Comparison of ENCODE assay signal across 16 cellular contexts in the genomic region with DNA sequence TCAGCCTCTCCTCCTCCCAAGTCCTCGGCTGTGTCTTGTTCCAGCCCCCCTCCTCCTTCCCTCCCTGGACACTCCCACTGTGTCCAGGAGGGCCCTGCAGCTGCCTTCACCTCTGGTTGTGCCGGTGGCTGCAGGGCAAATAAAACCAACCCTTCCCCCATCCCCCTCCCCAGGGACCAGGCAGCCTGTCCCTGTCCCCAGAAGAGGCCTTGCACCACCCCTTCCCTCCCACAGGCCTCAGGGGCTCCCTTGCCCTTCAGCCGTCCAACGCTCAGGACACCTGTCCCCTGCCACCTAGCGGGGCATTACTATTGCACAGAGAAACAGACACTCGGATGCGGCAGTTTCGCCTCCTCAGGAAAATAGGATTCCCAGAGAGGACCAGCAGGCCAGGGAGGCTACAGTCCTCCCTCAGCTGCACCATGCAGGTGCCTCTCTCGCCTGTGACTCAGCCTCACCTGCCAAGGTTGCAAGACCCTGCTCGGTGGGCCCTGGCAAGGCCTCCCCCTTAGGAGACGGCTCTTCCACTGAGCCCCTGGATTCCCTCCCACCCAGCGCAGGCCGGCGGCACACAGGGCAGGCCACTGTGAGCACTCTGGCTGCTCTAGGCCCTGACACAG. TPM values are rescaled to one million over a fixed set of nuclear protein-coding genes. Genes with fewer than 3 reads are reported as not detected.
A peak's percentile ranks its signal among the peaks of the same experiment; 100 is the strongest.
DNase-seq lines count a peak whose midpoint lies in the region; ATAC-seq and TF ChIP-seq lines count a peak whose summit lies in the region.
"Had no signal": no experiment of that assay in that cellular context is flagged by ENCODE, and none has a peak within 500 bp of the region (broad histone marks: within the 10 kb centered on the region; RNA-seq: fewer than 3 reads in every experiment).

No MANE protein-coding gene starts in this region.

- no peak for ATAC-seq in WTC11
- no peak for ATAC-seq in left lobe of liver
- no peak for ATAC-seq in HG02678 (IDR thresholded peaks at IDR 0.05; ENCODE audit: unreplicated experiment)
- ATAC-seq: A549, HCT116, heart right ventricle had no signal

- peaks cover 16% of the 10 kb centered on the region for H3K9me3 Mint-ChIP-seq in WTC11

- POLR2A ChIA-PET in WTC11 (lab: Charles Lee), result no interaction called here

- no peak overlapping the region for H3K4me3 Mint-ChIP-seq in WTC11
- H3K4me3 Mint-ChIP-seq: activated naive CD8-positive, alpha-beta T cell treated with anti-CD3 and anti-CD28 coated beads, Interleukin-2, amount 10 ng/mL, durations not matched to agents 7 days and 5 days had no signal

- peak; percentile 46 for DNase-seq in activated CD8-positive, alpha-beta memory T cell treated with anti-CD3 and anti-CD28 coated beads, Interleukin-2, amount 50 U/mL, for 48 hours
- DNase-seq in activated CD8-positive, alpha-beta memory T cell treated with anti-CD3 and anti-CD28 coated beads for 24 hours, result no peak
- peak; percentile 18 for DNase-seq in WTC11 (ENCODE audit: low spot score)
- peak; percentile 38 for DNase-seq in left lobe of liver (ENCODE audit: low spot score)
- peak; percentile 17 for DNase-seq in stimulated activated CD8-positive, alpha-beta memory T cell treated with anti-CD3 and anti-CD28 coated beads, Interleukin-4, amount 100 ng/mL, for 48 hours
- no peak for DNase-seq in MV-4-11 (lab: John Stamatoyannopoulos, UW)
- DNase-seq in T-helper 9 cell, result no peak
- DNase-seq: activated naive CD8-positive, alpha-beta T cell treated with anti-CD3 and anti-CD28 coated beads, Interleukin-2, amount 10 ng/mL, durations not matched to agents 7 days and 5 days; CD4-positive, CD25-positive, alpha-beta regulatory T cell; occipital lobe; stimulated activated CD4-positive, alpha-beta T cell treated with anti-CD3 and anti-CD28 coated beads, Interleukin-12 subunit alpha, Interleukin-12 subunit beta, amount 100 ng/mL, for 4 hours; stimulated activated naive CD4-positive, alpha-beta T cell treated with Interleukin-2 at 50 U/mL for 16 hours had no signal

- no peaks in the 10 kb centered on the region for H3K36me3 Mint-ChIP-seq in WTC11
- H3K36me3 Mint-ChIP-seq: activated naive CD8-positive, alpha-beta T cell treated with anti-CD3 and anti-CD28 coated beads, Interleukin-2, amount 10 ng/mL, durations not matched to agents 7 days and 5 days; CD4-positive, CD25-positive, alpha-beta regulatory T cell had no signal

- H3K4me1 Mint-ChIP-seq in WTC11, result peaks cover 8% of the 10 kb centered on the region

- no peak overlapping the region for H3K27ac Mint-ChIP-seq in WTC11
- H3K27ac Mint-ChIP-seq: activated naive CD8-positive, alpha-beta T cell treated with anti-CD3 and anti-CD28 coated beads, Interleukin-2, amount 10 ng/mL, durations not matched to agents 7 days and 5 days; CD4-positive, CD25-positive, alpha-beta regulatory T cell had no signal

- CTCF ChIA-PET in WTC11 (lab: Charles Lee), result interaction anchor here (0.8 to 3.1 kb wide), 3 partner anchors 26 to 252 kb away, joined by 3 to 9 read pairs (median 3); no protein-coding TSS in a partner anchor

- peaks cover 28% of the 10 kb centered on the region for H3K27me3 Mint-ChIP-seq in WTC11 (ENCODE audit: low read depth)

- no peak for TF ChIP-seq CTCF in WTC11 (IDR thresholded peaks at IDR 0.05)

TF ChIP-seq in WTC11, 78 proteins besides CTCF, POLR2A, EP300 and RAD21:
- TF ChIP-seq ATF1 (CRISPR knock-in tag; IDR thresholded peaks at IDR 0.05) (no peak), CBFB (CRISPR knock-in tag; IDR thresholded peaks at IDR 0.05; ENCODE audit: low read depth) (no peak), ZNF317 (CRISPR knock-in tag; IDR thresholded peaks at IDR 0.05; ENCODE audit: borderline replicate concordance, low read depth) (no peak), ZNF423 (CRISPR knock-in tag; IDR thresholded peaks at IDR 0.05) (no peak)
- TF ChIP-seq, protein P1, sequence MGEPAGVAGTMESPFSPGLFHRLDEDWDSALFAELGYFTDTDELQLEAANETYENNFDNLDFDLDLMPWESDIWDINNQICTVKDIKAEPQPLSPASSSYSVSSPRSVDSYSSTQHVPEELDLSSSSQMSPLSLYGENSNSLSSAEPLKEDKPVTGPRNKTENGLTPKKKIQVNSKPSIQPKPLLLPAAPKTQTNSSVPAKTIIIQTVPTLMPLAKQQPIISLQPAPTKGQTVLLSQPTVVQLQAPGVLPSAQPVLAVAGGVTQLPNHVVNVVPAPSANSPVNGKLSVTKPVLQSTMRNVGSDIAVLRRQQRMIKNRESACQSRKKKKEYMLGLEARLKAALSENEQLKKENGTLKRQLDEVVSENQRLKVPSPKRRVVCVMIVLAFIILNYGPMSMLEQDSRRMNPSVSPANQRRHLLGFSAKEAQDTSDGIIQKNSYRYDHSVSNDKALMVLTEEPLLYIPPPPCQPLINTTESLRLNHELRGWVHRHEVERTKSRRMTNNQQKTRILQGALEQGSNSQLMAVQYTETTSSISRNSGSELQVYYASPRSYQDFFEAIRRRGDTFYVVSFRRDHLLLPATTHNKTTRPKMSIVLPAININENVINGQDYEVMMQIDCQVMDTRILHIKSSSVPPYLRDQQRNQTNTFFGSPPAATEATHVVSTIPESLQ (CRISPR knock-in tag; IDR thresholded peaks at IDR 0.05), result no peak
- TF ChIP-seq, protein P2, sequence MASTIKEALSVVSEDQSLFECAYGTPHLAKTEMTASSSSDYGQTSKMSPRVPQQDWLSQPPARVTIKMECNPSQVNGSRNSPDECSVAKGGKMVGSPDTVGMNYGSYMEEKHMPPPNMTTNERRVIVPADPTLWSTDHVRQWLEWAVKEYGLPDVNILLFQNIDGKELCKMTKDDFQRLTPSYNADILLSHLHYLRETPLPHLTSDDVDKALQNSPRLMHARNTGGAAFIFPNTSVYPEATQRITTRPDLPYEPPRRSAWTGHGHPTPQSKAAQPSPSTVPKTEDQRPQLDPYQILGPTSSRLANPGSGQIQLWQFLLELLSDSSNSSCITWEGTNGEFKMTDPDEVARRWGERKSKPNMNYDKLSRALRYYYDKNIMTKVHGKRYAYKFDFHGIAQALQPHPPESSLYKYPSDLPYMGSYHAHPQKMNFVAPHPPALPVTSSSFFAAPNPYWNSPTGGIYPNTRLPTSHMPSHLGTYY (CRISPR knock-in tag; IDR thresholded peaks at IDR 0.05), result no peak
- TF ChIP-seq, protein P3, sequence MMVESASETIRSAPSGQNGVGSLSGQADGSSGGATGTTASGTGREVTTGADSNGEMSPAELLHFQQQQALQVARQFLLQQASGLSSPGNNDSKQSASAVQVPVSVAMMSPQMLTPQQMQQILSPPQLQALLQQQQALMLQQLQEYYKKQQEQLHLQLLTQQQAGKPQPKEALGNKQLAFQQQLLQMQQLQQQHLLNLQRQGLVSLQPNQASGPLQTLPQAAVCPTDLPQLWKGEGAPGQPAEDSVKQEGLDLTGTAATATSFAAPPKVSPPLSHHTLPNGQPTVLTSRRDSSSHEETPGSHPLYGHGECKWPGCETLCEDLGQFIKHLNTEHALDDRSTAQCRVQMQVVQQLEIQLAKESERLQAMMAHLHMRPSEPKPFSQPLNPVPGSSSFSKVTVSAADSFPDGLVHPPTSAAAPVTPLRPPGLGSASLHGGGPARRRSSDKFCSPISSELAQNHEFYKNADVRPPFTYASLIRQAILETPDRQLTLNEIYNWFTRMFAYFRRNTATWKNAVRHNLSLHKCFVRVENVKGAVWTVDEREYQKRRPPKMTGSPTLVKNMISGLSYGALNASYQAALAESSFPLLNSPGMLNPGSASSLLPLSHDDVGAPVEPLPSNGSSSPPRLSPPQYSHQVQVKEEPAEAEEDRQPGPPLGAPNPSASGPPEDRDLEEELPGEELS (CRISPR knock-in tag; IDR thresholded peaks at IDR 0.05), result no peak
- TF ChIP-seq, protein P4, sequence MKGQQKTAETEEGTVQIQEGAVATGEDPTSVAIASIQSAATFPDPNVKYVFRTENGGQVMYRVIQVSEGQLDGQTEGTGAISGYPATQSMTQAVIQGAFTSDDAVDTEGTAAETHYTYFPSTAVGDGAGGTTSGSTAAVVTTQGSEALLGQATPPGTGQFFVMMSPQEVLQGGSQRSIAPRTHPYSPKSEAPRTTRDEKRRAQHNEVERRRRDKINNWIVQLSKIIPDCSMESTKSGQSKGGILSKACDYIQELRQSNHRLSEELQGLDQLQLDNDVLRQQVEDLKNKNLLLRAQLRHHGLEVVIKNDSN (CRISPR knock-in tag; IDR thresholded peaks at IDR 0.05), result no peak

RNA-seq across cellular contexts. Expression of a gene that starts 5.5 kb away (rescaled TPM):
- total RNA-seq in WTC11 (2021), result 37.2 to 41.5 TPM (median 40.4 TPM) in 3 replicates
- 29.4 TPM for total RNA-seq in left lobe of liver

Comparison
In these comparisons a context has a peak if more than half of its experiments do, and no peak if none do; other contexts are left out.
1. DNase-seq: peak in activated CD8-positive, alpha-beta memory T cell treated with anti-CD3 and anti-CD28 coated beads, Interleukin-2, amount 50 U/mL, for 48 hours (single experiment), WTC11 (single experiment), left lobe of liver (single experiment) and stimulated activated CD8-positive, alpha-beta memory T cell treated with anti-CD3 and anti-CD28 coated beads, Interleukin-4, amount 100 ng/mL, for 48 hours (single experiment); none in activated CD8-positive, alpha-beta memory T cell treated with anti-CD3 and anti-CD28 coated beads for 24 hours (single experiment), MV-4-11 (single experiment) and T-helper 9 cell (single experiment).